ENCODE assay signal across 18 cellular contexts in the genomic region with DNA sequence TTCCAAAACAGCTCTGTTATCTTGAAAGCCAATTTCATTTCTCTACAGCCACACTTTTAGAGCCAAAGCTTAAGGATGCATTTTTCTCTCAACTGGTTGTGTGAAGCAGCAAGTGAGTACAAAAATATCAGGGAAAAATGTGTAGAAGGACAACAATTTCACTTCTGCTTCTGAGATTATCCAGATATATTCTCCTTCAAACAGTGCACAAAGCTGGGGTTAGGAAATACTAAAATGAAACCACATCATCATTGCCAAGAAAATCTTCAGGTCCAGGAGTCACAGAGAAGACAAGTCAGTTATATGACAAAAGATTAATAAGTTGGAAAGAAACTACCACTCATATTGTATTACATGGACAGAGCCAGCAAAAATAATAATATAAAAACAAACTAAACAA. TPM values are rescaled to one million over a fixed set of nuclear protein-coding genes. Genes with fewer than 3 reads are reported as not detected.
DNase-seq lines count a peak whose midpoint lies in the region; ATAC-seq and TF ChIP-seq lines count a peak whose summit lies in the region.
"Had no signal": no experiment of that assay in that cellular context is flagged by ENCODE, and none has a peak within 500 bp of the region (broad histone marks: within the 10 kb centered on the region; RNA-seq: fewer than 3 reads in every experiment).

No MANE protein-coding gene starts in this region.

- H3K4me3 Mint-ChIP-seq in immature natural killer cell, result no peak overlapping the region
- H3K4me3 Mint-ChIP-seq: activated naive CD4-positive, alpha-beta T cell treated with anti-CD3 and anti-CD28 coated beads for 36 hours; HFFc6; IgD-negative memory B cell had no signal

- TF ChIP-seq POLR2A in adrenal gland (IDR thresholded peaks at IDR 0.05), result no peak
- no peak for TF ChIP-seq POLR2A in uterus (IDR thresholded peaks at IDR 0.05)

- H3K27ac ChIP-seq in left ventricle myocardium inferior (replicated peaks), result peak overlapping the region; percentile 46
- peak overlapping the region in 3 of 5 donors; percentile 35 to 47 (median 43) for H3K27ac ChIP-seq in adrenal gland
- peak overlapping the region; percentile 8 to 16 for H3K27ac ChIP-seq in uterus

- H3K27me3 Mint-ChIP-seq in immature natural killer cell (ENCODE audit: low read depth in 3 of 3), result peaks cover 0 to 3% (median 1%) of the 10 kb centered on the region in 3 donors
- H3K27me3 Mint-ChIP-seq: IgD-negative memory B cell had no signal

- H3K9me3 Mint-ChIP-seq in immature natural killer cell, result no peaks in the 10 kb centered on the region
- H3K9me3 Mint-ChIP-seq: activated naive CD4-positive, alpha-beta T cell treated with anti-CD3 and anti-CD28 coated beads for 36 hours; HFFc6; IgD-negative memory B cell had no signal

- peaks cover 55 to 72% of the 10 kb centered on the region in 2 donors for H3K4me1 Mint-ChIP-seq in immature natural killer cell

- H3K9me3 ChIP-seq in left ventricle myocardium inferior (replicated peaks), result no peaks in the 10 kb centered on the region
- H3K9me3 ChIP-seq in adrenal gland (replicated peaks in 1 of 3), result no peaks in the 10 kb centered on the region
- no peaks in the 10 kb centered on the region for H3K9me3 ChIP-seq in uterus

- peak overlapping the region in 5 of 6 donors; percentile 0 to 43 (median 20) for H3K27ac Mint-ChIP-seq in immature natural killer cell
- H3K27ac Mint-ChIP-seq: activated naive CD4-positive, alpha-beta T cell treated with anti-CD3 and anti-CD28 coated beads for 36 hours; HFFc6 had no signal

- H3K36me3 Mint-ChIP-seq in immature natural killer cell, result no peaks in the 10 kb centered on the region
- H3K36me3 Mint-ChIP-seq: IgD-negative memory B cell had no signal

- H3K27me3 ChIP-seq in left ventricle myocardium inferior (ENCODE audit: low read depth) (no peaks in the 10 kb centered on the region), adrenal gland (no peaks in the 10 kb centered on the region), uterus (no peaks in the 10 kb centered on the region)

- DNase-seq in left ventricle myocardium inferior (no peak), left cardiac atrium (no peak), adrenal gland (no peak), immature natural killer cell (no peak), uterus (no peak), middle frontal gyrus (ENCODE audit: extremely low spot score, low spot score) (no peak), DMS 273 treated with DMSO at 0.1 percent for 48 hours (lab: John Stamatoyannopoulos, UW) (no peak)
- DNase-seq: activated naive CD4-positive, alpha-beta T cell treated with anti-CD3 and anti-CD28 coated beads for 36 hours; COR-L47; effector CD8-positive, alpha-beta T cell; foreskin melanocyte; HFFc6; NCI-H1105 treated with DMSO at 0.1 percent for 48 hours; NCI-H2171; stimulated activated naive CD4-positive, alpha-beta T cell; T-helper 2 cell had no signal

- TF ChIP-seq CTCF in left ventricle myocardium inferior (IDR thresholded peaks at IDR 0.05; ENCODE audit: borderline replicate concordance), result no peak
- TF ChIP-seq CTCF in adrenal gland (IDR thresholded peaks at IDR 0.05), result no peak
- TF ChIP-seq CTCF in uterus (IDR thresholded peaks at IDR 0.05), result no peak

- H3K4me1 ChIP-seq in left ventricle myocardium inferior, result peaks cover 80% of the 10 kb centered on the region
- H3K4me1 ChIP-seq in adrenal gland (replicated peaks in 1 of 2), result peaks cover 43 to 67% of the 10 kb centered on the region in 2 donors
- peaks cover 0 to 22% of the 10 kb centered on the region in 2 donors for H3K4me1 ChIP-seq in uterus

- H3K36me3 ChIP-seq in left ventricle myocardium inferior (no peaks in the 10 kb centered on the region), adrenal gland (replicated peaks in 1 of 2) (no peaks in the 10 kb centered on the region), uterus (no peaks in the 10 kb centered on the region)

- ATAC-seq in left cardiac atrium, result no peak
- ATAC-seq in HG02610 (IDR thresholded peaks at IDR 0.05; ENCODE audit: unreplicated experiment), result no peak

- intact Hi-C loops in left ventricle myocardium inferior (cut with micrococcal nuclease), result no loop called here
- intact Hi-C loops in left cardiac atrium (cut with DNase I), result no loop called here
- intact Hi-C loops in adrenal gland (cut with DNase I), result no loop called here
- intact Hi-C loops in uterus (cut with DNase I; ENCODE audit: low total_unique reads), result no loop called here

- H3K4me3 ChIP-seq in left ventricle myocardium inferior (no peak overlapping the region), adrenal gland (no peak overlapping the region), uterus (no peak overlapping the region)

RNA-seq across cellular contexts. Expression of gene SGMS1, which starts 16.2 kb away (rescaled TPM):
- total RNA-seq in left ventricle myocardium inferior, result 18.6 TPM
- total RNA-seq in left cardiac atrium, result 10 to 100 TPM; 22.4 to 24.4 TPM
- total RNA-seq in adrenal gland, result 100 to 1,000 TPM in 2 of 8 donors, 10 to 100 TPM in 6; 49.0 to 152 (median 62.2) TPM
- polyA plus RNA-seq in adrenal gland, result 10 to 100 TPM in 1 of 3 donors, 1 to 10 TPM in 2; 9.1 to 67.4 (median 9.6) TPM
- polyA plus RNA-seq in immature natural killer cell, result 10 to 100 TPM in 2 of 3 donors, 1 to 10 TPM in 1; 9.2 to 13.3 (median 11.8) TPM
- total RNA-seq in uterus, result 100 to 1,000 TPM in 1 of 4 donors, 10 to 100 TPM in 3; 38.0 to 102 (median 57.7) TPM
